Comparison of ENCODE assay signal across 20 cellular contexts in genomic region chr4:99301376-99302164, GRCh38. TPM values are rescaled to one million over a fixed set of nuclear protein-coding genes. Genes with fewer than 3 reads are reported as not detected.
DNase-seq lines count a peak whose midpoint lies in the region; ATAC-seq and TF ChIP-seq lines count a peak whose summit lies in the region.
"Had no signal": no experiment of that assay in that cellular context is flagged by ENCODE, and none has a peak within 500 bp of the region (broad histone marks: within the 10 kb centered on the region; RNA-seq: fewer than 3 reads in every experiment).

No MANE protein-coding gene starts in this region.

- H3K27ac ChIP-seq in left ventricle myocardium inferior (replicated peaks): peak overlapping the region; percentile 74
- H3K27ac ChIP-seq in rectal smooth muscle tissue (ENCODE audit: low read depth, low read length): peak overlapping the region; percentile 19
- H3K27ac ChIP-seq: epithelial cell of prostate, KMS-11 had no signal

- H3K4me1 ChIP-seq in left ventricle myocardium inferior: peaks cover 12% of the 10 kb centered on the region
- no peaks in the 10 kb centered on the region for H3K4me1 ChIP-seq in rectal smooth muscle tissue (ENCODE audit: control insufficient read depth, insufficient read depth, low read length)

- H3K36me3 ChIP-seq in left ventricle myocardium inferior: no peaks in the 10 kb centered on the region
- H3K36me3 ChIP-seq in rectal smooth muscle tissue (ENCODE audit: control insufficient read depth, insufficient read depth, low read length): no peaks in the 10 kb centered on the region

- H3K4me3 Mint-ChIP-seq in natural killer cell treated with Interleukin-12 subunit alpha and Interleukin-12 subunit beta and Interleukin-15 and Interleukin-18, amount 100 ng/mL, for 72 hours: no peak overlapping the region
- no peak overlapping the region for H3K4me3 Mint-ChIP-seq in Calu3 (ENCODE audit: low read depth, unreplicated experiment)
- H3K4me3 Mint-ChIP-seq: activated CD8-positive, alpha-beta memory T cell treated with anti-CD3 and anti-CD28 coated beads, Interleukin-2, amount 10 ng/mL, durations not matched to agents 7 days and 5 days; activated naive CD4-positive, alpha-beta T cell treated with anti-CD3 and anti-CD28 coated beads for 36 hours had no signal

- no peak overlapping the region for H3K27ac Mint-ChIP-seq in natural killer cell treated with Interleukin-12 subunit alpha and Interleukin-12 subunit beta and Interleukin-15 and Interleukin-18, amount 100 ng/mL, for 72 hours
- H3K27ac Mint-ChIP-seq in Calu3 (ENCODE audit: unreplicated experiment): no peak overlapping the region
- H3K27ac Mint-ChIP-seq: activated CD8-positive, alpha-beta memory T cell treated with anti-CD3 and anti-CD28 coated beads, Interleukin-2, amount 10 ng/mL, durations not matched to agents 7 days and 5 days; activated naive CD4-positive, alpha-beta T cell treated with anti-CD3 and anti-CD28 coated beads for 36 hours had no signal

- peaks cover 32% of the 10 kb centered on the region for H3K9me3 ChIP-seq in left ventricle myocardium inferior (replicated peaks)

- H3K4me1 Mint-ChIP-seq in natural killer cell treated with Interleukin-12 subunit alpha and Interleukin-12 subunit beta and Interleukin-15 and Interleukin-18, amount 100 ng/mL, for 72 hours (ENCODE audit: low read depth in 2 of 2): no peaks in the 10 kb centered on the region
- H3K4me1 Mint-ChIP-seq in Calu3 (ENCODE audit: low read depth, unreplicated experiment): no peaks in the 10 kb centered on the region
- H3K4me1 Mint-ChIP-seq: activated CD8-positive, alpha-beta memory T cell treated with anti-CD3 and anti-CD28 coated beads, Interleukin-2, amount 10 ng/mL, durations not matched to agents 7 days and 5 days had no signal

- TF ChIP-seq CTCF in left ventricle myocardium inferior (IDR thresholded peaks at IDR 0.05; ENCODE audit: borderline replicate concordance): no peak
- no peak for TF ChIP-seq CTCF in fibroblast of villous mesenchyme (IDR thresholded peaks at IDR 0.05; ENCODE audit: insufficient read depth, low read depth, low read length)
- TF ChIP-seq CTCF in Calu3 (IDR thresholded peaks at IDR 0.05; ENCODE audit: unreplicated experiment): no peak

- no peak overlapping the region for H3K9ac ChIP-seq in rectal smooth muscle tissue (ENCODE audit: low read length)
- H3K9ac ChIP-seq: KMS-11 had no signal

- peaks cover 3% of the 10 kb centered on the region for H3K9me3 Mint-ChIP-seq in natural killer cell treated with Interleukin-12 subunit alpha and Interleukin-12 subunit beta and Interleukin-15 and Interleukin-18, amount 100 ng/mL, for 72 hours
- H3K9me3 Mint-ChIP-seq in Calu3 (ENCODE audit: low read depth, unreplicated experiment): no peaks in the 10 kb centered on the region

- H3K4me3 ChIP-seq in left ventricle myocardium inferior (no peak overlapping the region), fibroblast of villous mesenchyme (ENCODE audit: low read depth, low read length) (no peak overlapping the region), rectal smooth muscle tissue (ENCODE audit: low read length) (no peak overlapping the region)

- H3K27me3 ChIP-seq in left ventricle myocardium inferior (ENCODE audit: low read depth) (no peaks in the 10 kb centered on the region), rectal smooth muscle tissue (ENCODE audit: control insufficient read depth, insufficient read depth, low read length) (no peaks in the 10 kb centered on the region)

- CTCF ChIA-PET in Calu3 (lab: Charles Lee): no interaction called here

- intact Hi-C loops in left ventricle myocardium inferior (cut with micrococcal nuclease) (no loop called here), Right ventricle myocardium inferior (cut with DNase I) (no loop called here), Calu3 (cut with micrococcal nuclease; ENCODE audit: unreplicated experiment) (no loop called here)

- no peak for ATAC-seq in Right ventricle myocardium inferior
- ATAC-seq in natural killer cell treated with Interleukin-12 subunit alpha and Interleukin-12 subunit beta and Interleukin-15 and Interleukin-18, amount 100 ng/mL, for 72 hours: no peak
- ATAC-seq: activated CD8-positive, alpha-beta memory T cell treated with anti-CD3 and anti-CD28 coated beads, Interleukin-2, amount 10 ng/mL, durations not matched to agents 7 days and 5 days; PC-3 had no signal

- H3K27me3 Mint-ChIP-seq in natural killer cell treated with Interleukin-12 subunit alpha and Interleukin-12 subunit beta and Interleukin-15 and Interleukin-18, amount 100 ng/mL, for 72 hours: no peaks in the 10 kb centered on the region
- no peaks in the 10 kb centered on the region for H3K27me3 Mint-ChIP-seq in Calu3 (ENCODE audit: unreplicated experiment)
- H3K27me3 Mint-ChIP-seq: activated CD8-positive, alpha-beta memory T cell treated with anti-CD3 and anti-CD28 coated beads, Interleukin-2, amount 10 ng/mL, durations not matched to agents 7 days and 5 days had no signal

- DNase-seq in left ventricle myocardium inferior (no peak), Right ventricle myocardium inferior (ENCODE audit: missing footprints) (no peak), fibroblast of villous mesenchyme (ENCODE audit: low read depth) (peak; percentile 76), Calu3 (no peak), DMS 273 treated with DMSO at 0.1 percent for 48 hours (lab: John Stamatoyannopoulos, UW) (no peak), DMS53 (lab: John Stamatoyannopoulos, UW) (no peak)
- no peak for DNase-seq in natural killer cell treated with Interleukin-12 subunit alpha and Interleukin-12 subunit beta and Interleukin-15 and Interleukin-18, amount 100 ng/mL, for 72 hours (ENCODE audit: low spot score)
- DNase-seq: activated CD8-positive, alpha-beta memory T cell treated with anti-CD3 and anti-CD28 coated beads, Interleukin-2, amount 10 ng/mL, durations not matched to agents 7 days and 5 days; activated naive CD4-positive, alpha-beta T cell treated with anti-CD3 and anti-CD28 coated beads for 36 hours; central memory CD4-positive, alpha-beta T cell; H7; midbrain; NCI-H1436 treated with DMSO at 0.1 percent for 48 hours; stimulated activated CD4-positive, alpha-beta T cell treated with anti-CD3 and anti-CD28 coated beads, Interleukin-2, amount 100 ng/mL, for 48 hours; SW 1271 had no signal

- no peaks in the 10 kb centered on the region for H3K36me3 Mint-ChIP-seq in natural killer cell treated with Interleukin-12 subunit alpha and Interleukin-12 subunit beta and Interleukin-15 and Interleukin-18, amount 100 ng/mL, for 72 hours
- no peaks in the 10 kb centered on the region for H3K36me3 Mint-ChIP-seq in Calu3 (ENCODE audit: insufficient read depth, unreplicated experiment)
- H3K36me3 Mint-ChIP-seq: activated CD8-positive, alpha-beta memory T cell treated with anti-CD3 and anti-CD28 coated beads, Interleukin-2, amount 10 ng/mL, durations not matched to agents 7 days and 5 days had no signal

- BruUV-seq in Calu3 (replicated peaks; lab: Mats Ljungman, UMichigan): no TSS peak

RNA-seq across cellular contexts. Expression of gene ADH1A, which starts 10.8 kb away (rescaled TPM):
- 0.36 TPM for total RNA-seq in left ventricle myocardium inferior
- 0.84 TPM for total RNA-seq in Right ventricle myocardium inferior
- not detected in 2 replicates for total RNA-seq in fibroblast of villous mesenchyme
- total RNA-seq in natural killer cell treated with Interleukin-12 subunit alpha and Interleukin-12 subunit beta and Interleukin-15 and Interleukin-18, amount 100 ng/mL, for 72 hours: not detected
- total RNA-seq in Calu3 (2022): not detected in 2 replicates
- total RNA-seq: activated CD8-positive, alpha-beta memory T cell treated with anti-CD3 and anti-CD28 coated beads, Interleukin-2, amount 10 ng/mL, durations not matched to agents 7 days and 5 days; activated naive CD4-positive, alpha-beta T cell treated with anti-CD3 and anti-CD28 coated beads for 36 hours; H7; PC-3; pulmonary artery endothelial cell had no signal

RNA-seq across cellular contexts. Expression of gene ADH1B, which starts 19.6 kb away (rescaled TPM):
- total RNA-seq in left ventricle myocardium inferior (91.9 TPM), Right ventricle myocardium inferior (155 TPM), fibroblast of villous mesenchyme (0.32 and 0.43 TPM in 2 replicates), Calu3 (2022) (0.10 TPM in 1 of 2 replicates, not detected in the other)
- not detected for total RNA-seq in natural killer cell treated with Interleukin-12 subunit alpha and Interleukin-12 subunit beta and Interleukin-15 and Interleukin-18, amount 100 ng/mL, for 72 hours
- total RNA-seq: activated CD8-positive, alpha-beta memory T cell treated with anti-CD3 and anti-CD28 coated beads, Interleukin-2, amount 10 ng/mL, durations not matched to agents 7 days and 5 days; activated naive CD4-positive, alpha-beta T cell treated with anti-CD3 and anti-CD28 coated beads for 36 hours; H7; PC-3; pulmonary artery endothelial cell had no signal

RNA-seq across cellular contexts. Expression of gene ADH1C, which starts 51.0 kb away (rescaled TPM):
- 2.6 TPM for total RNA-seq in left ventricle myocardium inferior
- 7.5 TPM for total RNA-seq in Right ventricle myocardium inferior
- total RNA-seq in fibroblast of villous mesenchyme: 1.3 TPM in 1 of 2 replicates, not detected in the other
- not detected for total RNA-seq in natural killer cell treated with Interleukin-12 subunit alpha and Interleukin-12 subunit beta and Interleukin-15 and Interleukin-18, amount 100 ng/mL, for 72 hours
- 5.8 and 7.9 TPM in 2 replicates for total RNA-seq in Calu3 (2022)
- total RNA-seq: activated CD8-positive, alpha-beta memory T cell treated with anti-CD3 and anti-CD28 coated beads, Interleukin-2, amount 10 ng/mL, durations not matched to agents 7 days and 5 days; activated naive CD4-positive, alpha-beta T cell treated with anti-CD3 and anti-CD28 coated beads for 36 hours; H7; PC-3; pulmonary artery endothelial cell had no signal

Comparison
In these comparisons a context has a peak if more than half of its experiments do, and no peak if none do; other contexts are left out.
1. RNA of gene ADH1B, which starts 19.6 kb away (total RNA-seq): 155 TPM in Right ventricle myocardium inferior (single experiment) and 91.9 TPM in left ventricle myocardium inferior (single experiment); 0.32 to 0.43 TPM in fibroblast of villous mesenchyme, 0.10 TPM in Calu3 and not detected in natural killer cell treated with Interleukin-12 subunit alpha and Interleukin-12 subunit beta and Interleukin-15 and Interleukin-18, amount 100 ng/mL, for 72 hours; every median in the first group is over 10 times any median in the second.